ENCODE assay signal across 10 cellular contexts in the genomic region with DNA sequence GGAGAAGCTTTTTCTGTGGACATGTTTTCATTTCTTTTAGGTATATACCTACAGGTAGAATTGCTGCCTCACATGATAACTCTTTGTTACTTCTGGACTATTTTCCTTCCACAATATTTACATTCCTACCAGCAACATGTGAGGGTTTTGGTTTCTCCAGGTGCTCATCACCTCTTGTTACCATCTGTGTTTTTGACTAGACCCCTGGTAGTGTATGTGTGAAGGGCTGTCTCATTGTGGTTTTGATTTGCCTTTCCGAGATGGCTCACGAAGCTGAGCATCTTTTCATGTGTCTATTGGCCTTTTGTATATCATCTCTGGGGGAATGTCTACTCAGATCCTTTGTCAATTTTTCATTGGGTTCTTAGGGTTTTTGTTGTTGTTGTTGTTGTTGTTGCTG. TPM values are rescaled to one million over a fixed set of nuclear protein-coding genes. Genes with fewer than 3 reads are reported as not detected.
"Had no signal": no experiment of that assay in that cellular context is flagged by ENCODE, and none has a peak within 500 bp of the region (broad histone marks: within the 10 kb centered on the region; RNA-seq: fewer than 3 reads in every experiment).

No MANE protein-coding gene starts in this region.

- H3K4me3 Mint-ChIP-seq: GM23338, H9, HFFc6 had no signal

- H3K36me3 ChIP-seq: HAP-1 had no signal

- H3K4me3 ChIP-seq: GM23248, GM23338, HAP-1 had no signal

- H3K9me3 ChIP-seq: HAP-1 had no signal

- H3K27ac ChIP-seq: GM23248 had no signal

- H3K9ac ChIP-seq: GM23248 had no signal

- DNase-seq: GM23248, GOT3, H7, H9, HCEC 1CT, HFFc6 had no signal

- H3K4me1 ChIP-seq: HAP-1 had no signal

- H2AFZ ChIP-seq: GM23248, GM23338 had no signal

- ATAC-seq: GM23338, HCT116 had no signal

- H3K27ac Mint-ChIP-seq: GM23338, H9, HFFc6 had no signal

- H3K4me2 ChIP-seq: GM23338 had no signal

- H3K4me1 Mint-ChIP-seq: GM23338, H9 had no signal

- H3K9me3 Mint-ChIP-seq: GM23338, H9, HFFc6 had no signal

RNA-seq across cellular contexts. Expression of gene RANBP17, which starts 17.2 kb away (rescaled TPM):
- total RNA-seq: H4 had no signal
